ENCODE assay signal across 8 cellular contexts in the genomic region with DNA sequence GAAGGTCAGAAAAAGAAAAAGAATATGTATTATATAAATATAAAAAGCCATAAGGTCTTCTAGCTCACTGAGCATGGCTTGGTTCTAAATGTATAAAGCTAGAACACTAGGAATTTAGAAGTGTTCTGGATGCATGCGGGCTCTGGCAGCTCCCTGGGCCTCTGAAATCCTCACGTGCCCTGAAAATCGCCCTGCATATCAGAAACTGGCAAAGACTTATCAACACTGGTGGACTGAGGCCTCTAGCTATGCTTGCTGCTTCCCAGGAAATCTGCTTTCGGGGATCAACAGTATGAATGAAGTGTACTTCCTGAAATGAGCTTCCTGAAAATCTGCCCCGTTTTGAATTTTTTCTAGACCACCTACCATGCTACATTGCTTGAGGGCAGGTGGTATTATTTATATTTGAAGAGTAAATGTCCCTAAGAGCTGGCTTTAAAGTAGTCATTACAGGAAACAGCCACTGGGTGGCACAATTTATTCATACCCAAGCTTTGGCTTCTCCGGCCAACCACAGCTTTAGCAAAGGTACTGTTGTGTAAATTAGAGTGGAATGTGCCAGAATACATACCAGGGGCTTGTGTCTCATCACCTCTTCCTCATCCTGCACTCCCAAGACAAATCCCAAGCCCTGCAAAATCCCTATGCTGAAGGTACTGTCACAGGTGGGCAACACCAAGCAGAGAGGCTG. TPM values are rescaled to one million over a fixed set of nuclear protein-coding genes. Genes with fewer than 3 reads are reported as not detected.
DNase-seq lines count a peak whose midpoint lies in the region; ATAC-seq and TF ChIP-seq lines count a peak whose summit lies in the region.

No MANE protein-coding gene starts in this region.

- H3K4me1 Mint-ChIP-seq in Calu3 (ENCODE audit: low read depth, unreplicated experiment) = no peaks in the 10 kb centered on the region

- intact Hi-C loops in Calu3 (cut with micrococcal nuclease; ENCODE audit: unreplicated experiment) = loop anchor here (1.0 to 10.0 kb wide), 3 partner anchors 121 to 653 kb away; no protein-coding TSS in a partner anchor

- DNase-seq in Calu3 (peak; percentile 56), NCI-H526 treated with DMSO at 0.1 percent for 48 hours (lab: John Stamatoyannopoulos, UW) (peak; percentile 57), activated T-cell treated with anti-CD3 and anti-CD28 coated beads for 4 hours (peak; percentile 19), foreskin melanocyte (peak; percentile 66), omental fat pad (ENCODE audit: low spot score) (no peak)
- DNase-seq in activated effector memory CD4-positive, alpha-beta T cell treated with Interleukin-2 at 50 U/mL for 16 hours = no peak

- H3K9me3 Mint-ChIP-seq in Calu3 (ENCODE audit: low read depth, unreplicated experiment) = no peaks in the 10 kb centered on the region

- CTCF ChIA-PET in Calu3 (lab: Charles Lee) = interaction anchor here (0.6 to 3.7 kb wide), 6 partner anchors 122 to 656 kb away, joined by 3 to 120 read pairs (median 4); no protein-coding TSS in a partner anchor

- no peaks in the 10 kb centered on the region for H3K36me3 Mint-ChIP-seq in Calu3 (ENCODE audit: insufficient read depth, unreplicated experiment)

- no TSS peak for BruUV-seq in Calu3 (replicated peaks; lab: Mats Ljungman, UMichigan)

- H3K4me3 Mint-ChIP-seq in Calu3 (ENCODE audit: low read depth, unreplicated experiment) = no peak overlapping the region

- ATAC-seq in GM19324 (IDR thresholded peaks at IDR 0.05; ENCODE audit: low FRiP score, unreplicated experiment) (peak; percentile 65), HG03354 (IDR thresholded peaks at IDR 0.05; ENCODE audit: poor library complexity, severe bottlenecking, unreplicated experiment) (peak; percentile 89), omental fat pad (ENCODE audit: low FRiP score) (peak; percentile 91)

- no peak overlapping the region for H3K27ac Mint-ChIP-seq in Calu3 (ENCODE audit: unreplicated experiment)

- H3K27me3 Mint-ChIP-seq in Calu3 (ENCODE audit: unreplicated experiment) = no peaks in the 10 kb centered on the region

- TF ChIP-seq CTCF in Calu3 (IDR thresholded peaks at IDR 0.05; ENCODE audit: unreplicated experiment) = no peak
- TF ChIP-seq CTCF in omental fat pad (IDR thresholded peaks at IDR 0.05) = peak in 1 of 3 donors; percentile 73

RNA-seq across cellular contexts. Expression of gene CRTAP, which starts 17.7 kb away (rescaled TPM):
- total RNA-seq in Calu3 (2022) = 62.2 and 76.9 TPM in 2 replicates
- 100 to 1,000 TPM; 267 to 355 (median 300) TPM for total RNA-seq in omental fat pad

RNA-seq across cellular contexts. Expression of gene GLB1, which starts 34.5 kb away (rescaled TPM):
- total RNA-seq in Calu3 (2022) (83.0 and 85.1 TPM in 2 replicates), omental fat pad (10 to 100 TPM; 57.7 to 80.9 (median 63.4) TPM)

RNA-seq across cellular contexts. Expression of gene TMPPE, which starts 34.5 kb away (rescaled TPM):
- total RNA-seq in Calu3 (2022) = 12.1 and 12.2 TPM in 2 replicates
- 10 to 100 TPM in 2 of 4 donors, 1 to 10 TPM in 2; 5.6 to 11.6 (median 10.2) TPM for total RNA-seq in omental fat pad

Comparison
In these comparisons a context has a peak if more than half of its experiments do, and no peak if none do; other contexts are left out.
1. DNase-seq: peak in Calu3 (single experiment), NCI-H526 treated with DMSO at 0.1 percent for 48 hours (single experiment), activated T-cell treated with anti-CD3 and anti-CD28 coated beads for 4 hours (single experiment) and foreskin melanocyte (single experiment); none in omental fat pad (single experiment) and activated effector memory CD4-positive, alpha-beta T cell treated with Interleukin-2 at 50 U/mL for 16 hours (single experiment).
2. Peak in every context shown above with its lines, with median percentiles within 50 percentile points of each other: ATAC-seq.